In the genomic region with DNA sequence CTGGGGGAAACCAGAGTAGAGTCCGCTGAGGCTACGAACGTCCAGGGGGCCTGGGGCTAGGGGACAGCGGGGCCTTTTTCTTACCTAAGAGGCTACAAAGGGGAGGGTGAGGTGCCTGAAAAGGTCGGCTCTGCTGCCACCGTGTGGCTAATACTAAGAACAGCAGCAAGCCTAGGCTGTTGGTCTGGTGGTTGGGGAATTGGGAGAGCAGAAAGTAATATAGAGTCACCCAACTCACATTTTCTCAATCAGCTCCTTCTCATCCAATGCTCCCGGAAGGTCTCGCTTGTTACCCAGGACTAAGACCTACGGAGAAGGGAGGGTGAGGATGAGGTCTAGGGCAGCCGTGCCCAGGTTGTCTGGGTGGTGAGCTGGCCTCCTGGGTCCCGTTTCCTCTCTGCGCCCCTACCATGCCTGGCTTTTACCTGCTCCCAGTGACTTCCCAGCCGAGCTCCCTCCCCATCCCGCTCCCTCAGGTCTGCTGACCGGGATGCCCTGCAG, we compare ENCODE assay signal across 1 cellular context.
TF ChIP-seq lines count a peak whose summit lies in the region.

No MANE protein-coding gene starts in this region.

TF ChIP-seq in HepG2, 621 proteins besides CTCF, POLR2A, EP300 and RAD21:
- TF ChIP-seq SRF (IDR thresholded peaks at IDR 0.05; ENCODE audit: low read depth, low read length), result no peak
- TF ChIP-seq MTA1 (CRISPR knock-in tag; IDR thresholded peaks at IDR 0.05; ENCODE audit: borderline replicate concordance), result no peak
- no peak for TF ChIP-seq MAFF (IDR thresholded peaks at IDR 0.05; ENCODE audit: low read depth, low read length)
- no peak for TF ChIP-seq DNMT3B (CRISPR knock-in tag; conservative IDR thresholded peaks at IDR 0.05)
- TF ChIP-seq ZNF44 (CRISPR knock-in tag; IDR thresholded peaks at IDR 0.05), result 0 out of 2 replicates have a peak, but pooled peaks have one; percentile 30
- no peak for TF ChIP-seq ZNF274 (CRISPR knock-in tag; IDR thresholded peaks at IDR 0.05)
- no peak for TF ChIP-seq ZNF546 (CRISPR knock-in tag; conservative IDR thresholded peaks at IDR 0.05)
- TF ChIP-seq, protein P1, sequence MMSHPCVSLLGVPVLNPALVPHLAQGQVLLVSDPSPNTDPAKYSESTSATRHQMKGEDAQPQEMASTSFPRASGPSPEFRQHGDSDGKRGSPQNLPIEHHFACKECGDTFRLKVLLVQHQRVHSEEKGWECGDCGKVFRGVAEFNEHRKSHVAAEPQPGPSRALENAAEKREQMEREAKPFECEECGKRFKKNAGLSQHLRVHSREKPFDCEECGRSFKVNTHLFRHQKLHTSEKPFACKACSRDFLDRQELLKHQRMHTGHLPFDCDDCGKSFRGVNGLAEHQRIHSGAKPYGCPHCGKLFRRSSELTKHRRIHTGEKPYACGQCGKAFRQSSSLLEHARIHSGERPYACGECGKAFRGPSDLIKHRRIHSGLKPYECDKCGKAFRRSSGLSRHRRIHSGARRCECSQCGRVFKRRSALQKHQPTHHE (CRISPR knock-in tag; IDR thresholded peaks at IDR 0.05; ENCODE audit: borderline replicate concordance), result no peak
- TF ChIP-seq ZNF530 (CRISPR knock-in tag; IDR thresholded peaks at IDR 0.05; ENCODE audit: low read depth), result no peak
- no peak for TF ChIP-seq FOXM1 (CRISPR knock-in tag; IDR thresholded peaks at IDR 0.05)
- peak; percentile 85 for TF ChIP-seq STAG1 (CRISPR knock-in tag; IDR thresholded peaks at IDR 0.05)
- no peak for TF ChIP-seq RXRB (CRISPR knock-in tag; IDR thresholded peaks at IDR 0.05; ENCODE audit: borderline replicate concordance)
- TF ChIP-seq SMC3 (IDR thresholded peaks at IDR 0.05; ENCODE audit: low read length), result peak; percentile 62; the same call in 1 of the 2 replicates
- TF ChIP-seq ZNF629 (CRISPR knock-in tag; conservative IDR thresholded peaks at IDR 0.05), result no peak
- TF ChIP-seq RXRA (CRISPR knock-in tag; IDR thresholded peaks at IDR 0.05), result no peak
- TF ChIP-seq CENPX (CRISPR knock-in tag; IDR thresholded peaks at IDR 0.05), result no peak
- TF ChIP-seq GLI4 (CRISPR knock-in tag; IDR thresholded peaks at IDR 0.05; ENCODE audit: borderline replicate concordance), result no peak
